In genomic region chr14:101062611-101063010, GRCh38 we compare ENCODE assay signal across 15 cellular contexts.
DNase-seq lines count a peak whose midpoint lies in the region; ATAC-seq and TF ChIP-seq lines count a peak whose summit lies in the region.
"Had no signal": no experiment of that assay in that cellular context is flagged by ENCODE, and none has a peak within 500 bp of the region (broad histone marks: within the 10 kb centered on the region; RNA-seq: fewer than 3 reads in every experiment).

No MANE protein-coding gene starts in this region.

- H3K9me3 ChIP-seq in liver (ENCODE audit: control insufficient read depth in 4 of 4, low read length in 3 of 4) (peaks cover 0 to 2% (median 0%) of the 10 kb centered on the region in 4 donors), right lobe of liver (no peaks in the 10 kb centered on the region)
- no peaks in the 10 kb centered on the region for H3K9me3 ChIP-seq in CD4-positive, alpha-beta memory T cell (ENCODE audit: control insufficient read depth in 1 of 2, low read length in 2 of 2)

- peak overlapping the region; percentile 36 for H3K27ac Mint-ChIP-seq in osteocyte (ENCODE audit: unreplicated experiment)
- no peak overlapping the region for H3K27ac Mint-ChIP-seq in CD4-positive, alpha-beta memory T cell
- H3K27ac Mint-ChIP-seq: B cell; CD8-positive, alpha-beta T cell had no signal

- peaks cover 27% of the 10 kb centered on the region for H3K4me1 Mint-ChIP-seq in osteocyte (ENCODE audit: unreplicated experiment)
- H3K4me1 Mint-ChIP-seq in CD4-positive, alpha-beta memory T cell = no peaks in the 10 kb centered on the region
- H3K4me1 Mint-ChIP-seq: B cell had no signal

- H3K4me3 ChIP-seq in liver (ENCODE audit: low read depth in 1 of 3, low read length in 3 of 3) (no peak overlapping the region), right lobe of liver (no peak overlapping the region)
- H3K4me3 ChIP-seq in CD4-positive, alpha-beta memory T cell (ENCODE audit: low read length in 2 of 2) = no peak overlapping the region

- DNase-seq in right lobe of liver (no peak), fibroblast of the conjunctiva (ENCODE audit: low read depth) (peak; percentile 10), osteocyte (ENCODE audit: extremely low spot score, unreplicated experiment) (no peak), superior temporal gyrus (ENCODE audit: extremely low spot score) (no peak), NCI-H187 (lab: John Stamatoyannopoulos, UW) (no peak)
- no peak for DNase-seq in CD4-positive, alpha-beta memory T cell
- DNase-seq: CD8-positive, alpha-beta T cell; NCI-H1105; NCI-H187 treated with DMSO at 0.1 percent for 48 hours; NCI-H345; NCI-H526 treated with DMSO at 0.1 percent for 48 hours had no signal

- H3K4me3 Mint-ChIP-seq in osteocyte (ENCODE audit: unreplicated experiment) = peak overlapping the region; percentile 38
- no peak overlapping the region for H3K4me3 Mint-ChIP-seq in CD4-positive, alpha-beta memory T cell
- H3K4me3 Mint-ChIP-seq: B cell; CD8-positive, alpha-beta T cell had no signal

- TF ChIP-seq CTCF in liver (IDR thresholded peaks at IDR 0.05; ENCODE audit: low read depth, low read length, missing input control) = no peak
- no peak for TF ChIP-seq CTCF in right lobe of liver (IDR thresholded peaks at IDR 0.05)
- no peak for TF ChIP-seq CTCF in osteocyte (IDR thresholded peaks at IDR 0.05)

- POLR2A ChIA-PET in CD4-positive, alpha-beta memory T cell (lab: Charles Lee; ENCODE audit: partially characterized antibody) = no interaction called here

- H3K4me1 ChIP-seq in liver (ENCODE audit: control insufficient read depth in 4 of 4, insufficient read depth in 4 of 4, low read length in 3 of 4) (no peaks in the 10 kb centered on the region), right lobe of liver (no peaks in the 10 kb centered on the region)
- H3K4me1 ChIP-seq in CD4-positive, alpha-beta memory T cell (ENCODE audit: insufficient read depth, low read length) = no peaks in the 10 kb centered on the region

- no peak for TF ChIP-seq RAD21 in liver (IDR thresholded peaks at IDR 0.05)

- no peaks in the 10 kb centered on the region for H3K36me3 ChIP-seq in liver (ENCODE audit: control insufficient read depth in 4 of 4, insufficient read depth in 3 of 4, low read depth in 1 of 4, low read length in 3 of 4)
- H3K36me3 ChIP-seq in right lobe of liver = no peaks in the 10 kb centered on the region
- no peaks in the 10 kb centered on the region for H3K36me3 ChIP-seq in CD4-positive, alpha-beta memory T cell (ENCODE audit: insufficient read depth, low read length)

- peaks cover 0 to 4% (median 0%) of the 10 kb centered on the region in 4 donors for H3K27me3 ChIP-seq in liver (ENCODE audit: control insufficient read depth in 4 of 4, insufficient read depth in 4 of 4, low read length in 3 of 4)
- no peaks in the 10 kb centered on the region for H3K27me3 ChIP-seq in right lobe of liver
- no peaks in the 10 kb centered on the region for H3K27me3 ChIP-seq in CD4-positive, alpha-beta memory T cell (ENCODE audit: insufficient read depth, low read length)

- 78% methylated on average over 8 of the region's 8 CpGs for WGBS in liver
- 69% methylated on average over 8 of the region's 8 CpGs for WGBS in right lobe of liver (ENCODE audit: insufficient coverage, low coverage, low lambda C conversion rate, missing lambda C conversion rate)

- no peak overlapping the region for H3K27ac ChIP-seq in liver (ENCODE audit: low read depth in 1 of 2, low read length in 2 of 2)
- no peak overlapping the region for H3K27ac ChIP-seq in right lobe of liver
- no peak overlapping the region for H3K27ac ChIP-seq in CD4-positive, alpha-beta memory T cell (ENCODE audit: low read depth, low read length)
- H3K27ac ChIP-seq: 22Rv1 had no signal

- H3K9ac ChIP-seq in liver (ENCODE audit: low read depth in 1 of 2, low read length in 2 of 2) = no peak overlapping the region

- intact Hi-C loops in right lobe of liver (cut with DNase I) = no loop called here
- intact Hi-C loops in CD4-positive, alpha-beta memory T cell (cut with micrococcal nuclease) = no loop called here

- H3K9me3 Mint-ChIP-seq in osteocyte (ENCODE audit: unreplicated experiment) = peaks cover 10% of the 10 kb centered on the region
- H3K9me3 Mint-ChIP-seq in CD4-positive, alpha-beta memory T cell = peaks cover 0 to 9% (median 3%) of the 10 kb centered on the region in 8 donors

- H3K36me3 Mint-ChIP-seq in osteocyte (ENCODE audit: unreplicated experiment) = no peaks in the 10 kb centered on the region
- H3K36me3 Mint-ChIP-seq in CD4-positive, alpha-beta memory T cell = no peaks in the 10 kb centered on the region
- H3K36me3 Mint-ChIP-seq: CD8-positive, alpha-beta T cell had no signal

- CTCF ChIA-PET in CD4-positive, alpha-beta memory T cell (lab: Charles Lee; ENCODE audit: partially characterized antibody) = no interaction called here

- no peak for TF ChIP-seq POLR2A in right lobe of liver (IDR thresholded peaks at IDR 0.05)

- no peaks in the 10 kb centered on the region for H3K27me3 Mint-ChIP-seq in osteocyte (ENCODE audit: unreplicated experiment)
- peaks cover 2 to 3% of the 10 kb centered on the region in 2 donors for H3K27me3 Mint-ChIP-seq in CD4-positive, alpha-beta memory T cell

- no peak for ATAC-seq in right lobe of liver
- ATAC-seq in HG02623 (IDR thresholded peaks at IDR 0.05; ENCODE audit: unreplicated experiment) = no peak
- ATAC-seq: CD8-positive, alpha-beta T cell had no signal

TF ChIP-seq in liver, 16 proteins besides CTCF, POLR2A, EP300 and RAD21:
- no peak for TF ChIP-seq ZBTB33 (IDR thresholded peaks at IDR 0.05)
- TF ChIP-seq NR2F2 (IDR thresholded peaks at IDR 0.05) = peak; percentile 76
- no peak for TF ChIP-seq HNF4A (conservative IDR thresholded peaks at IDR 0.05)
TF ChIP-seq in liver: peak in this region for 1.
